ENCODE assay signal across 13 cellular contexts in the genomic region with DNA sequence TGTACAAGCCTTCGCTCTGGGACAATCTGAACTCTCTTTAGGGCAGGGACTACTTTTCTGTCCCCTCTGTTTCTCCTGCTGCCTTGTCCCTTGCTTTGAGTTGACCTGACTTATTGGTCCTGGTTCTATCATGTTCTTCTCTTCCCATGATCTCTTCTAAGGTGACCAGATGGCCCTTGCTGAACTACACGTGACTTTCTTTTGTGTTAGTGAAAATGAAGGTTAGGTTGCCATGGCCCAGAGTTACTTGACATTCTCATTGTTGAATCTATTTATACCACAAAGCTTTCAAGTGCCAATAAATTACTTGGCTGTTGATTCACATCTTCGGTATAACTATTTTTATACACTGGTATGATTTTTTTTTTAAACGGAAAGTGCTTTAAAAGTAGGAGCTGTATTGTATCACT. TPM values are rescaled to one million over a fixed set of nuclear protein-coding genes. Genes with fewer than 3 reads are reported as not detected.
A peak's percentile ranks its signal among the peaks of the same experiment; 100 is the strongest.
DNase-seq lines count a peak whose midpoint lies in the region; TF ChIP-seq lines count a peak whose summit lies in the region.
"Had no signal": no experiment of that assay in that cellular context is flagged by ENCODE, and none has a peak within 500 bp of the region (broad histone marks: within the 10 kb centered on the region; RNA-seq: fewer than 3 reads in every experiment).

No MANE protein-coding gene starts in this region.

- intact Hi-C loops in posterior cingulate gyrus (cut with DNase I), result no loop called here

- H3K9me3 ChIP-seq in parathyroid adenoma (ENCODE audit: control insufficient read depth, low read length), result no peaks in the 10 kb centered on the region

- H3K4me2 ChIP-seq in parathyroid adenoma (ENCODE audit: low read length), result no peak overlapping the region

- no peaks in the 10 kb centered on the region for H3K79me2 ChIP-seq in parathyroid adenoma

- no peak overlapping the region for H2AFZ ChIP-seq in parathyroid adenoma

- peak overlapping the region; percentile 30 for H3K27ac ChIP-seq in parathyroid adenoma

- H3K27me3 ChIP-seq in parathyroid adenoma (ENCODE audit: control insufficient read depth, insufficient read depth, low read length), result no peaks in the 10 kb centered on the region

- H3K4me3 ChIP-seq in AG09309 (ENCODE audit: control insufficient read depth, low read depth, low read length), result no peak overlapping the region
- no peak overlapping the region for H3K4me3 ChIP-seq in fibroblast of the aortic adventitia (ENCODE audit: low read depth, low read length)
- no peak overlapping the region for H3K4me3 ChIP-seq in parathyroid adenoma (ENCODE audit: low read depth, low read length)

- TF ChIP-seq CTCF in AG09309 (IDR thresholded peaks at IDR 0.05; ENCODE audit: control insufficient read depth, insufficient read depth, low read depth, low read length, missing control alignments) (no peak), fibroblast of the aortic adventitia (IDR thresholded peaks at IDR 0.05; ENCODE audit: insufficient read depth, low read length) (no peak), parathyroid adenoma (IDR thresholded peaks at IDR 0.05) (no peak)

- no peak overlapping the region for H3K9ac ChIP-seq in parathyroid adenoma

- H3K4me1 ChIP-seq in parathyroid adenoma, result no peaks in the 10 kb centered on the region

- DNase-seq in AG09309 (ENCODE audit: low read depth), result peak; percentile 21
- peak; percentile 54 for DNase-seq in NCI-H2227 (lab: John Stamatoyannopoulos, UW; ENCODE audit: unreplicated experiment)
- DNase-seq in fibroblast of the aortic adventitia (ENCODE audit: low read depth), result peak; percentile 76
- no peak for DNase-seq in posterior cingulate gyrus
- no peak for DNase-seq in GOT3 (lab: John Stamatoyannopoulos, UW)
- no peak for DNase-seq in ecto neural progenitor cell (ENCODE audit: low spot score)
- no peak for DNase-seq in iPS-NIHi11 (ENCODE audit: low spot score)
- DNase-seq: amniotic stem cell; effector memory CD8-positive, alpha-beta T cell; GDM1; NCI-H510A; stimulated activated CD4-positive, alpha-beta T cell treated with anti-CD3 and anti-CD28 coated beads, Interleukin-15, amount 100 ng/mL, for 24 hours had no signal

- no peaks in the 10 kb centered on the region for H3K36me3 ChIP-seq in parathyroid adenoma (ENCODE audit: control insufficient read depth, insufficient read depth, low read length)

RNA-seq across cellular contexts. Expression of a gene that starts 24.4 kb away (rescaled TPM):
- total RNA-seq in fibroblast of the aortic adventitia (ENCODE audit: low replicate concordance), result 100 and 109 TPM in 2 replicates

Comparison
In these comparisons a context has a peak if more than half of its experiments do, and no peak if none do; other contexts are left out.
1. DNase-seq: peak in AG09309 (single experiment), NCI-H2227 (single experiment) and fibroblast of the aortic adventitia (single experiment); none in posterior cingulate gyrus (0 of 10), GOT3 (single experiment), ecto neural progenitor cell (single experiment) and iPS-NIHi11 (single experiment).